ENCODE assay signal across 15 cellular contexts in genomic region chr4:52243367-52243766, GRCh38.
A peak's percentile ranks its signal among the peaks of the same experiment; 100 is the strongest.
DNase-seq lines count a peak whose midpoint lies in the region; ATAC-seq and TF ChIP-seq lines count a peak whose summit lies in the region.
"Had no signal": no experiment of that assay in that cellular context is flagged by ENCODE, and none has a peak within 500 bp of the region (broad histone marks: within the 10 kb centered on the region; RNA-seq: fewer than 3 reads in every experiment).

No MANE protein-coding gene starts in this region.

- H3K23ac ChIP-seq in neuronal stem cell (ENCODE audit: low read depth, low read length, poor library complexity): no peak overlapping the region

- no peaks in the 10 kb centered on the region for H4K20me1 ChIP-seq in GM23338 (replicated peaks; ENCODE audit: insufficient read depth)
- H4K20me1 ChIP-seq: BLaER1 had no signal

- no peak overlapping the region for H2BK12ac ChIP-seq in neuronal stem cell (ENCODE audit: low read length)

- H2AFZ ChIP-seq in GM23338: peak overlapping the region; percentile 28; the same call in 1 of the 2 replicates
- no peak overlapping the region for H2AFZ ChIP-seq in neuronal stem cell (ENCODE audit: low read length)

- no peaks in the 10 kb centered on the region for H3K36me3 ChIP-seq in GM23338 (ENCODE audit: insufficient read depth)
- no peaks in the 10 kb centered on the region for H3K36me3 ChIP-seq in neuronal stem cell (replicated peaks in 1 of 2; ENCODE audit: control insufficient read depth in 2 of 2, insufficient read depth in 2 of 2, low read length in 2 of 2)
- H3K36me3 ChIP-seq: BLaER1, HAP-1 had no signal

- H3K4me2 ChIP-seq in GM23338 (no peak overlapping the region), neuronal stem cell (ENCODE audit: insufficient read depth, low read length, poor library complexity, severe bottlenecking) (no peak overlapping the region)
- H3K4me2 ChIP-seq: BLaER1 had no signal

- H3K79me2 ChIP-seq in GM23338 (replicated peaks; ENCODE audit: insufficient read depth): no peaks in the 10 kb centered on the region

- H2BK15ac ChIP-seq in neuronal stem cell (ENCODE audit: low read length): no peak overlapping the region

- H3K4ac ChIP-seq in neuronal stem cell (ENCODE audit: low read length): no peak overlapping the region

- peaks cover 5% of the 10 kb centered on the region; the same call in 1 of the 2 replicates for H3K9me2 ChIP-seq in GM23338 (ENCODE audit: insufficient read depth)

- no peaks in the 10 kb centered on the region for H3K36me3 Mint-ChIP-seq in GM23338 (ENCODE audit: low read depth)
- H3K36me3 Mint-ChIP-seq: CD14-positive monocyte; CD4-positive, alpha-beta memory T cell had no signal

- H3K9me3 Mint-ChIP-seq in GM23338: no peaks in the 10 kb centered on the region

- H3K9ac ChIP-seq in neuronal stem cell (ENCODE audit: low read depth, low read length, poor library complexity): no peak overlapping the region
- H3K9ac ChIP-seq: BLaER1 had no signal

- DNase-seq in DMS79 treated with DMSO at 0.1 percent for 48 hours (lab: John Stamatoyannopoulos, UW) (peak; percentile 50), DMS79 (lab: John Stamatoyannopoulos, UW) (no peak), GM23338 (ENCODE audit: low spot score) (no peak), NCI-H1092 treated with DMSO at 0.1 percent for 48 hours (lab: John Stamatoyannopoulos, UW) (peak; percentile 53), NCI-H69 (lab: John Stamatoyannopoulos, UW) (peak; percentile 10), neuronal stem cell (ENCODE audit: low spot score) (no peak), left lobe of liver (ENCODE audit: low spot score) (no peak)
- DNase-seq: 8988T; CD4-positive, alpha-beta memory T cell; GDM1 had no signal

- no peaks in the 10 kb centered on the region for H3K27me3 ChIP-seq in GM23338 (ENCODE audit: insufficient read depth)
- H3K27me3 ChIP-seq in neuronal stem cell (ENCODE audit: control insufficient read depth in 3 of 3, insufficient read depth in 3 of 3, low read depth in 1 of 3, low read length in 3 of 3): no peaks in the 10 kb centered on the region
- H3K27me3 ChIP-seq: BLaER1 had no signal

- no peak overlapping the region for H4K8ac ChIP-seq in neuronal stem cell (ENCODE audit: low read depth, low read length)

- H3K79me1 ChIP-seq in neuronal stem cell (ENCODE audit: low read depth, low read length): no peaks in the 10 kb centered on the region

- no peak overlapping the region for H3K27ac Mint-ChIP-seq in GM23338
- H3K27ac Mint-ChIP-seq: CD14-positive monocyte; CD4-positive, alpha-beta memory T cell had no signal

- H3K4me1 ChIP-seq in GM23338 (ENCODE audit: insufficient read depth) (peaks cover 8% of the 10 kb centered on the region), neuronal stem cell (ENCODE audit: control insufficient read depth in 2 of 2, insufficient read depth in 1 of 2, low read depth in 1 of 2, low read length in 2 of 2) (peaks cover 0 to 2% of the 10 kb centered on the region in 2 donors)
- H3K4me1 ChIP-seq: HAP-1 had no signal

- ATAC-seq in GM23338: no peak
- no peak for ATAC-seq in left lobe of liver
- no peak for ATAC-seq in HG02938 (IDR thresholded peaks at IDR 0.05; ENCODE audit: unreplicated experiment)

- TF ChIP-seq CTCF in GM23338 (conservative IDR thresholded peaks at IDR 0.05; ENCODE audit: low read depth in 2 of 2): no peak

- no peak overlapping the region for H3K4me3 ChIP-seq in GM23338
- H3K4me3 ChIP-seq in neuronal stem cell (ENCODE audit: low read length in 2 of 2): no peak overlapping the region
- H3K4me3 ChIP-seq: BLaER1, HAP-1 had no signal

- H3K27ac ChIP-seq in GM23338 (ENCODE audit: low read depth) (no peak overlapping the region), neuronal stem cell (replicated peaks; ENCODE audit: low read length) (no peak overlapping the region)
- H3K27ac ChIP-seq: BLaER1, HL-60 had no signal

- no peaks in the 10 kb centered on the region for H3K27me3 Mint-ChIP-seq in GM23338 (ENCODE audit: insufficient read depth, low read depth, poor library complexity)
- H3K27me3 Mint-ChIP-seq: CD4-positive, alpha-beta memory T cell had no signal

- H4K91ac ChIP-seq in neuronal stem cell (ENCODE audit: low read depth, low read length, poor library complexity): no peak overlapping the region

- peaks cover 10% of the 10 kb centered on the region; the same call in 2 of the 3 replicates for H3K4me1 Mint-ChIP-seq in GM23338
- H3K4me1 Mint-ChIP-seq: CD14-positive monocyte; CD4-positive, alpha-beta memory T cell had no signal

- no peak overlapping the region for H3K4me3 Mint-ChIP-seq in GM23338
- H3K4me3 Mint-ChIP-seq: CD14-positive monocyte; CD4-positive, alpha-beta memory T cell had no signal

- no peaks in the 10 kb centered on the region for H3K9me3 ChIP-seq in neuronal stem cell (replicated peaks in 1 of 2; ENCODE audit: control insufficient read depth in 2 of 2, insufficient read depth in 1 of 2, low read depth in 1 of 2, low read length in 2 of 2)
- H3K9me3 ChIP-seq: HAP-1 had no signal

- no peak overlapping the region for H3K14ac ChIP-seq in neuronal stem cell (ENCODE audit: low read length)

- no peak overlapping the region for H2BK5ac ChIP-seq in neuronal stem cell (ENCODE audit: low read length)

- no peak overlapping the region for H2AK5ac ChIP-seq in neuronal stem cell (ENCODE audit: low read depth, low read length)

- no peak overlapping the region for H2BK120ac ChIP-seq in neuronal stem cell (ENCODE audit: low read depth, low read length)

- WGBS in neuronal stem cell (ENCODE audit: extremely low coverage in 2 of 2, insufficient read length in 2 of 2, insufficient replicate concordance in 1 of 2), 2 donors: no CpG with 5 or more reads among the region's 5 CpGs

- H3K18ac ChIP-seq in neuronal stem cell (ENCODE audit: low read length): no peak overlapping the region

- H3F3A ChIP-seq in GM23338 (replicated peaks; ENCODE audit: low read depth): no peaks in the 10 kb centered on the region

TF ChIP-seq in GM23338, 12 proteins besides CTCF, POLR2A, EP300 and RAD21 (continues in another document):
- TF ChIP-seq ZNF462 (CRISPR knock-in tag; IDR thresholded peaks at IDR 0.05) (no peak), NANOG (IDR thresholded peaks at IDR 0.05; ENCODE audit: borderline replicate concordance) (no peak)

Comparison
In these comparisons a context has a peak if more than half of its experiments do, and no peak if none do; other contexts are left out.
1. DNase-seq: peak in DMS79 treated with DMSO at 0.1 percent for 48 hours (single experiment), NCI-H1092 treated with DMSO at 0.1 percent for 48 hours (single experiment) and NCI-H69 (single experiment); none in DMS79 (single experiment), GM23338 (single experiment), neuronal stem cell (single experiment) and left lobe of liver (single experiment).